In genomic region chr7:23022258-23022745, GRCh38 we compare ENCODE assay signal across 11 cellular contexts. TPM values are rescaled to one million over a fixed set of nuclear protein-coding genes. Genes with fewer than 3 reads are reported as not detected.
DNase-seq lines count a peak whose midpoint lies in the region; ATAC-seq and TF ChIP-seq lines count a peak whose summit lies in the region.
"Had no signal": no experiment of that assay in that cellular context is flagged by ENCODE, and none has a peak within 500 bp of the region (broad histone marks: within the 10 kb centered on the region; RNA-seq: fewer than 3 reads in every experiment).

No MANE protein-coding gene starts in this region.

- peaks cover 30% of the 10 kb centered on the region for H3K4me1 Mint-ChIP-seq in activated naive CD4-positive, alpha-beta T cell treated with anti-CD3 and anti-CD28 coated beads, Interleukin-2, amount 50 U/mL, for 24 hours

- H3K27me3 ChIP-seq in left ventricle myocardium inferior (ENCODE audit: low read depth): no peaks in the 10 kb centered on the region

- intact Hi-C loops in left ventricle myocardium inferior (cut with micrococcal nuclease): no loop called here

- DNase-seq in activated naive CD4-positive, alpha-beta T cell treated with anti-CD3 and anti-CD28 coated beads, Interleukin-2, amount 50 U/mL, for 72 hours (ENCODE audit: low spot score in 2 of 2): no peak
- DNase-seq in amniotic epithelial cell (ENCODE audit: low read depth): peak; percentile 88
- no peak for DNase-seq in left ventricle myocardium inferior
- DNase-seq in stromal cell of bone marrow (ENCODE audit: low read depth): peak; percentile 65
- no peak for DNase-seq in GOT3 (lab: John Stamatoyannopoulos, UW)
- no peak for DNase-seq in GM10248 (ENCODE audit: extremely low spot score)
- DNase-seq: NCI-H1694, occipital lobe had no signal

- H3K36me3 ChIP-seq in left ventricle myocardium inferior: no peaks in the 10 kb centered on the region

- H3K27ac Mint-ChIP-seq in activated naive CD4-positive, alpha-beta T cell treated with anti-CD3 and anti-CD28 coated beads, Interleukin-2, amount 50 U/mL, for 24 hours: peak overlapping the region; percentile 0
- H3K27ac Mint-ChIP-seq in activated naive CD4-positive, alpha-beta T cell treated with anti-CD3 and anti-CD28 coated beads, Interleukin-2, amount 50 U/mL, for 72 hours: no peak overlapping the region
- H3K27ac Mint-ChIP-seq: CD4-positive, CD25-positive, alpha-beta regulatory T cell had no signal

- peak overlapping the region; percentile 57 for H3K27ac ChIP-seq in left ventricle myocardium inferior (replicated peaks)

- TF ChIP-seq CTCF in left ventricle myocardium inferior (IDR thresholded peaks at IDR 0.05; ENCODE audit: borderline replicate concordance): no peak
- no peak for TF ChIP-seq CTCF in GM10248 (IDR thresholded peaks at IDR 0.05; ENCODE audit: control extremely low read depth, extremely low read depth, low read depth, missing control alignments)

- POLR2A ChIA-PET in GM10248 (lab: Yijun Ruan, JAX): no interaction called here

- H3K9me3 ChIP-seq in left ventricle myocardium inferior (replicated peaks): no peaks in the 10 kb centered on the region

- H3K36me3 Mint-ChIP-seq in activated naive CD4-positive, alpha-beta T cell treated with anti-CD3 and anti-CD28 coated beads, Interleukin-2, amount 50 U/mL, for 24 hours: no peaks in the 10 kb centered on the region
- H3K36me3 Mint-ChIP-seq in activated naive CD4-positive, alpha-beta T cell treated with anti-CD3 and anti-CD28 coated beads, Interleukin-2, amount 50 U/mL, for 72 hours: peaks cover 0 to 4% of the 10 kb centered on the region in 2 donors
- H3K36me3 Mint-ChIP-seq: CD4-positive, CD25-positive, alpha-beta regulatory T cell had no signal

- CTCF ChIA-PET in GM10248 (lab: Yijun Ruan, JAX): interaction anchor here (0.6 to 1.5 kb wide), 2 partner anchors 11 to 35 kb away, joined by 3 read pairs; no protein-coding TSS in a partner anchor

- no peaks in the 10 kb centered on the region for H3K9me3 Mint-ChIP-seq in activated naive CD4-positive, alpha-beta T cell treated with anti-CD3 and anti-CD28 coated beads, Interleukin-2, amount 50 U/mL, for 24 hours
- no peaks in the 10 kb centered on the region for H3K9me3 Mint-ChIP-seq in activated naive CD4-positive, alpha-beta T cell treated with anti-CD3 and anti-CD28 coated beads, Interleukin-2, amount 50 U/mL, for 72 hours

- ATAC-seq in activated naive CD4-positive, alpha-beta T cell treated with anti-CD3 and anti-CD28 coated beads, Interleukin-2, amount 50 U/mL, for 72 hours: no peak
- ATAC-seq in GM21723 (IDR thresholded peaks at IDR 0.05; ENCODE audit: unreplicated experiment): no peak

- peaks cover 5% of the 10 kb centered on the region for H3K27me3 Mint-ChIP-seq in activated naive CD4-positive, alpha-beta T cell treated with anti-CD3 and anti-CD28 coated beads, Interleukin-2, amount 50 U/mL, for 24 hours

- H3K4me1 ChIP-seq in left ventricle myocardium inferior: peaks cover 25% of the 10 kb centered on the region

- no peak overlapping the region for H3K4me3 Mint-ChIP-seq in activated naive CD4-positive, alpha-beta T cell treated with anti-CD3 and anti-CD28 coated beads, Interleukin-2, amount 50 U/mL, for 24 hours
- H3K4me3 Mint-ChIP-seq: CD4-positive, CD25-positive, alpha-beta regulatory T cell had no signal

- no peak overlapping the region for H3K4me3 ChIP-seq in left ventricle myocardium inferior

RNA-seq across cellular contexts. Expression of gene HYCC1, which starts 8.4 kb away (rescaled TPM):
- total RNA-seq in activated naive CD4-positive, alpha-beta T cell treated with anti-CD3 and anti-CD28 coated beads, Interleukin-2, amount 50 U/mL, for 72 hours: 10 to 100 TPM; 17.6 to 18.3 TPM
- 34.8 TPM for total RNA-seq in left ventricle myocardium inferior

Comparison
In these comparisons a context has a peak if more than half of its experiments do, and no peak if none do; other contexts are left out.
1. DNase-seq: peak in amniotic epithelial cell (single experiment) and stromal cell of bone marrow (single experiment); none in activated naive CD4-positive, alpha-beta T cell treated with anti-CD3 and anti-CD28 coated beads, Interleukin-2, amount 50 U/mL, for 72 hours (0 of 2), left ventricle myocardium inferior (single experiment), GOT3 (single experiment) and GM10248 (single experiment).